In genomic region chr10:86111902-86112301, GRCh38 we compare ENCODE assay signal across 16 cellular contexts.
DNase-seq lines count a peak whose midpoint lies in the region; ATAC-seq and TF ChIP-seq lines count a peak whose summit lies in the region.
"Had no signal": no experiment of that assay in that cellular context is flagged by ENCODE, and none has a peak within 500 bp of the region (broad histone marks: within the 10 kb centered on the region; RNA-seq: fewer than 3 reads in every experiment).

No MANE protein-coding gene starts in this region.

- intact Hi-C loops in spleen (cut with DNase I; ENCODE audit: low total_unique reads): no loop called here

- TF ChIP-seq POLR2A in spleen (IDR thresholded peaks at IDR 0.05): no peak

- TF ChIP-seq CTCF in endodermal cell (conservative IDR thresholded peaks at IDR 0.05) (no peak), spleen (IDR thresholded peaks at IDR 0.05 in 8 of 11, conservative IDR thresholded peaks at IDR 0.05 in 3 of 11) (no peak), neural progenitor cell (IDR thresholded peaks at IDR 0.05) (no peak)

- H2AFZ ChIP-seq in neural progenitor cell (replicated peaks): no peak overlapping the region
- H2AFZ ChIP-seq: GM23248 had no signal

- no peak overlapping the region for H3K4me3 Mint-ChIP-seq in activated CD8-positive, alpha-beta memory T cell treated with anti-CD3 and anti-CD28 coated beads, Interleukin-2, amount 10 ng/mL, durations not matched to agents 7 days and 5 days
- no peak overlapping the region for H3K4me3 Mint-ChIP-seq in T-helper 17 cell
- no peak overlapping the region for H3K4me3 Mint-ChIP-seq in endodermal cell
- H3K4me3 Mint-ChIP-seq in neural progenitor cell: no peak overlapping the region
- H3K4me3 Mint-ChIP-seq: CD14-positive monocyte; CD8-positive, alpha-beta T cell had no signal

- WGBS in endodermal cell (ENCODE audit: insufficient coverage in 1 of 2, insufficient read length in 1 of 2), 2 experiments: 69 to 75% methylated on average over 4 of the region's 4 CpGs
- WGBS in spleen, 5 donors: 58 to 75% (median 65%) methylated on average over 4 of the region's 4 CpGs

- H3K36me3 ChIP-seq in endodermal cell (ENCODE audit: control insufficient read depth, insufficient read depth, low read length) (no peaks in the 10 kb centered on the region), spleen (no peaks in the 10 kb centered on the region), neural progenitor cell (no peaks in the 10 kb centered on the region)

- no peaks in the 10 kb centered on the region for H3K36me3 Mint-ChIP-seq in activated CD8-positive, alpha-beta memory T cell treated with anti-CD3 and anti-CD28 coated beads, Interleukin-2, amount 10 ng/mL, durations not matched to agents 7 days and 5 days
- no peaks in the 10 kb centered on the region for H3K36me3 Mint-ChIP-seq in T-helper 17 cell (ENCODE audit: low read depth)
- no peaks in the 10 kb centered on the region for H3K36me3 Mint-ChIP-seq in endodermal cell (ENCODE audit: low read depth)
- no peaks in the 10 kb centered on the region for H3K36me3 Mint-ChIP-seq in neural progenitor cell
- H3K36me3 Mint-ChIP-seq: CD14-positive monocyte; CD8-positive, alpha-beta T cell had no signal

- H3K4me3 ChIP-seq in endodermal cell (ENCODE audit: low read length) (no peak overlapping the region), spleen (no peak overlapping the region), neural progenitor cell (no peak overlapping the region)
- H3K4me3 ChIP-seq: GM23248 had no signal

- H3K4me2 ChIP-seq in neural progenitor cell: no peak overlapping the region

- H3K9me3 Mint-ChIP-seq in activated CD8-positive, alpha-beta memory T cell treated with anti-CD3 and anti-CD28 coated beads, Interleukin-2, amount 10 ng/mL, durations not matched to agents 7 days and 5 days (ENCODE audit: low read depth): no peaks in the 10 kb centered on the region
- H3K9me3 Mint-ChIP-seq in endodermal cell (no peaks in the 10 kb centered on the region), neural progenitor cell (no peaks in the 10 kb centered on the region)
- H3K9me3 Mint-ChIP-seq: CD14-positive monocyte; CD8-positive, alpha-beta T cell had no signal

- H3K9ac ChIP-seq in endodermal cell (ENCODE audit: extremely low read depth, low read length, poor library complexity, severe bottlenecking) (no peak overlapping the region), neural progenitor cell (no peak overlapping the region)
- H3K9ac ChIP-seq: GM23248 had no signal

- H4K20me1 ChIP-seq in neural progenitor cell (ENCODE audit: low read depth): no peaks in the 10 kb centered on the region

- H3K27ac ChIP-seq in endodermal cell (ENCODE audit: low read depth, low read length) (no peak overlapping the region), spleen (no peak overlapping the region), neural progenitor cell (no peak overlapping the region)
- H3K27ac ChIP-seq: 22Rv1, GM23248 had no signal

- H3F3A ChIP-seq in neural progenitor cell (ENCODE audit: low read depth): no peaks in the 10 kb centered on the region

- ATAC-seq in activated CD8-positive, alpha-beta memory T cell treated with anti-CD3 and anti-CD28 coated beads, Interleukin-2, amount 10 ng/mL, durations not matched to agents 7 days and 5 days: no peak
- ATAC-seq in T-helper 17 cell (no peak), GM18873 (IDR thresholded peaks at IDR 0.05; ENCODE audit: low FRiP score, unreplicated experiment) (no peak), GM19452 (IDR thresholded peaks at IDR 0.05; ENCODE audit: unreplicated experiment) (no peak)
- ATAC-seq: CD8-positive, alpha-beta T cell had no signal

- H3K27me3 Mint-ChIP-seq in activated CD8-positive, alpha-beta memory T cell treated with anti-CD3 and anti-CD28 coated beads, Interleukin-2, amount 10 ng/mL, durations not matched to agents 7 days and 5 days: no peaks in the 10 kb centered on the region
- H3K27me3 Mint-ChIP-seq in T-helper 17 cell (no peaks in the 10 kb centered on the region), endodermal cell (ENCODE audit: insufficient read depth) (no peaks in the 10 kb centered on the region), neural progenitor cell (ENCODE audit: insufficient read depth, low read depth) (peaks cover 2% of the 10 kb centered on the region)

- DNase-seq in activated CD8-positive, alpha-beta memory T cell treated with anti-CD3 and anti-CD28 coated beads, Interleukin-2, amount 10 ng/mL, durations not matched to agents 7 days and 5 days: peak; percentile 30
- no peak for DNase-seq in activated CD8-positive, alpha-beta memory T cell treated with anti-CD3 and anti-CD28 coated beads for 24 hours
- no peak for DNase-seq in T-helper 17 cell
- peak; percentile 33 for DNase-seq in endodermal cell
- peak; percentile 48 for DNase-seq in spleen
- DNase-seq in neural progenitor cell (ENCODE audit: low spot score): no peak
- DNase-seq: CD8-positive, alpha-beta T cell; COR-L47; DMS153; DND-41; GDM1; GM23248 had no signal

- no peaks in the 10 kb centered on the region for H3K79me2 ChIP-seq in neural progenitor cell (ENCODE audit: low read depth)

- CTCF ChIA-PET in activated CD8-positive, alpha-beta memory T cell treated with anti-CD3 and anti-CD28 coated beads, Interleukin-2, amount 10 ng/mL, durations not matched to agents 7 days and 5 days (lab: Charles Lee): no interaction called here

- no peak overlapping the region for H3K27ac Mint-ChIP-seq in activated CD8-positive, alpha-beta memory T cell treated with anti-CD3 and anti-CD28 coated beads, Interleukin-2, amount 10 ng/mL, durations not matched to agents 7 days and 5 days
- H3K27ac Mint-ChIP-seq in T-helper 17 cell (peak overlapping the region; percentile 10), endodermal cell (no peak overlapping the region), neural progenitor cell (no peak overlapping the region)
- H3K27ac Mint-ChIP-seq: CD14-positive monocyte; CD8-positive, alpha-beta T cell had no signal

- H3K27me3 ChIP-seq in endodermal cell (ENCODE audit: control insufficient read depth, insufficient read depth, low read length, poor library complexity, severe bottlenecking): no peaks in the 10 kb centered on the region
- H3K27me3 ChIP-seq in spleen (replicated peaks in 1 of 7): peaks cover 0 to 13% (median 0%) of the 10 kb centered on the region in 7 donors
- no peaks in the 10 kb centered on the region for H3K27me3 ChIP-seq in neural progenitor cell

- no peaks in the 10 kb centered on the region for H3K4me1 Mint-ChIP-seq in activated CD8-positive, alpha-beta memory T cell treated with anti-CD3 and anti-CD28 coated beads, Interleukin-2, amount 10 ng/mL, durations not matched to agents 7 days and 5 days
- H3K4me1 Mint-ChIP-seq in T-helper 17 cell (no peaks in the 10 kb centered on the region), endodermal cell (peaks cover 10% of the 10 kb centered on the region), neural progenitor cell (peaks cover 8% of the 10 kb centered on the region)
- H3K4me1 Mint-ChIP-seq: CD14-positive monocyte had no signal

- H3K4me1 ChIP-seq in endodermal cell (ENCODE audit: control insufficient read depth, insufficient read depth, low read length) (no peaks in the 10 kb centered on the region), spleen (no peaks in the 10 kb centered on the region), neural progenitor cell (no peaks in the 10 kb centered on the region)

- H3K9me3 ChIP-seq in T-helper 17 cell (ENCODE audit: control insufficient read depth, low read length, poor library complexity, severe bottlenecking) (no peaks in the 10 kb centered on the region), endodermal cell (ENCODE audit: control insufficient read depth, low read length) (no peaks in the 10 kb centered on the region), spleen (no peaks in the 10 kb centered on the region), neural progenitor cell (ENCODE audit: low read depth) (no peaks in the 10 kb centered on the region)

Comparison
In these comparisons a context has a peak if more than half of its experiments do, and no peak if none do; other contexts are left out.
1. DNase-seq: peak in activated CD8-positive, alpha-beta memory T cell treated with anti-CD3 and anti-CD28 coated beads, Interleukin-2, amount 10 ng/mL, durations not matched to agents 7 days and 5 days (single experiment), endodermal cell (single experiment) and spleen (single experiment); none in activated CD8-positive, alpha-beta memory T cell treated with anti-CD3 and anti-CD28 coated beads for 24 hours (single experiment), T-helper 17 cell (0 of 3) and neural progenitor cell (single experiment).